Comparison of ENCODE assay signal across 15 cellular contexts in the genomic region with DNA sequence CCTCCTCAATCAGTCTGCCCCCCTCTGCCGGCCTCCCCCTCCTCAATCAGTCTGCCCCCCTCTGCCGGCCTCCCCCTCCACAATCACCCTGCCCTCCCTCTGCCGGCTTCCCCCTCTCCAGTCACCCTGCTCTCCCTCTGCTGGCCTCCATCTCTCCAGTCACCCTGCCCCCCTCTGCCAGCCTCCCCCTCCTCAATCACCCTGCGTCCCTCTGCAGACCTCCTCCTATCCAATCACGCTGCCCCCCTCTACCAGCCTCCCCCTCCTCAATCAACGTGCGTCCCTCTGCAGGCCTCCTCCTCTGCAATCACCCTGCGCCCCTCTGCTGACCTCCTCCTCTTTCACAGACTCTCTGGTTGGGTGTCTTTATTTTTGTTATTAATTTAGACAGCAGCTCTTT. TPM values are rescaled to one million over a fixed set of nuclear protein-coding genes. Genes with fewer than 3 reads are reported as not detected.
DNase-seq lines count a peak whose midpoint lies in the region; TF ChIP-seq lines count a peak whose summit lies in the region.
"Had no signal": no experiment of that assay in that cellular context is flagged by ENCODE, and none has a peak within 500 bp of the region (broad histone marks: within the 10 kb centered on the region; RNA-seq: fewer than 3 reads in every experiment).

No MANE protein-coding gene starts in this region.

- H3K4me2 ChIP-seq in mammary epithelial cell (ENCODE audit: insufficient read depth, low read depth, low read length): no peak overlapping the region
- H3K4me2 ChIP-seq: BLaER1 treated with 17β-estradiol and CSF1 and Interleukin-3, amounts not matched to agents 10 nM and 100 nM had no signal

- no peak overlapping the region for H3K9ac ChIP-seq in mammary epithelial cell (ENCODE audit: insufficient read depth, low read length)
- H3K9ac ChIP-seq: BLaER1 treated with 17β-estradiol and CSF1 and Interleukin-3, amounts not matched to agents 10 nM and 100 nM had no signal

- no peaks in the 10 kb centered on the region for H3K4me1 ChIP-seq in mammary epithelial cell (ENCODE audit: insufficient read depth, low read length)
- H3K4me1 ChIP-seq: BLaER1 treated with 17β-estradiol and CSF1 and Interleukin-3, amounts not matched to agents 10 nM and 100 nM had no signal

- H3K4me1 Mint-ChIP-seq in MCF 10A (ENCODE audit: insufficient read depth, unreplicated experiment) (peaks cover 10% of the 10 kb centered on the region), nephron progenitor cell (peaks cover 59% of the 10 kb centered on the region), type B pancreatic cell (ENCODE audit: unreplicated experiment) (peaks cover 42% of the 10 kb centered on the region), glutamatergic neuron (ENCODE audit: low read depth, unreplicated experiment) (peaks cover 6% of the 10 kb centered on the region)
- H3K4me1 Mint-ChIP-seq in activated naive CD4-positive, alpha-beta T cell treated with anti-CD3 and anti-CD28 coated beads, Interleukin-2, amount 10 ng/mL, durations not matched to agents 7 days and 5 days: no peaks in the 10 kb centered on the region
- H3K4me1 Mint-ChIP-seq: CD4-positive, CD25-positive, alpha-beta regulatory T cell had no signal

- H3K36me3 Mint-ChIP-seq in MCF 10A (ENCODE audit: insufficient read depth, unreplicated experiment) (no peaks in the 10 kb centered on the region), nephron progenitor cell (ENCODE audit: low read depth) (peaks cover 8% of the 10 kb centered on the region), type B pancreatic cell (no peaks in the 10 kb centered on the region), glutamatergic neuron (ENCODE audit: unreplicated experiment) (peaks cover 5% of the 10 kb centered on the region)
- H3K36me3 Mint-ChIP-seq in activated naive CD4-positive, alpha-beta T cell treated with anti-CD3 and anti-CD28 coated beads, Interleukin-2, amount 10 ng/mL, durations not matched to agents 7 days and 5 days: no peaks in the 10 kb centered on the region

- H3K79me2 ChIP-seq in mammary epithelial cell (ENCODE audit: insufficient read depth, low read length): no peaks in the 10 kb centered on the region

- DNase-seq in MCF 10A (ENCODE audit: unreplicated experiment) (no peak), mammary epithelial cell (no peak), iPS-NIHi11 (ENCODE audit: low spot score) (peak; percentile 49), nephron progenitor cell (peak; percentile 24), type B pancreatic cell (ENCODE audit: extremely low spot score, unreplicated experiment) (no peak), pons (ENCODE audit: low spot score) (no peak), glutamatergic neuron (no peak)
- no peak for DNase-seq in activated naive CD4-positive, alpha-beta T cell treated with anti-CD3 and anti-CD28 coated beads, Interleukin-2, amount 10 ng/mL, durations not matched to agents 7 days and 5 days
- DNase-seq: 8988T; AML-193; CD4-positive, CD25-positive, alpha-beta regulatory T cell; DMS53; GF-D8; H9 had no signal

- H3K27me3 ChIP-seq in mammary epithelial cell (ENCODE audit: insufficient read depth, low read length): peaks cover 5% of the 10 kb centered on the region
- H3K27me3 ChIP-seq: BLaER1 treated with 17β-estradiol and CSF1 and Interleukin-3, amounts not matched to agents 10 nM and 100 nM had no signal

- CTCF ChIA-PET in MCF 10A (lab: Yijun Ruan, JAX): no interaction called here
- CTCF ChIA-PET in mammary epithelial cell (lab: Charles Lee; ENCODE audit: low non-redundant PET): no interaction called here
- CTCF ChIA-PET in activated naive CD4-positive, alpha-beta T cell treated with anti-CD3 and anti-CD28 coated beads, Interleukin-2, amount 10 ng/mL, durations not matched to agents 7 days and 5 days (lab: Charles Lee): no interaction called here

- H3K9me3 ChIP-seq in mammary epithelial cell (replicated peaks; ENCODE audit: insufficient read depth, low read length): peaks cover 2% of the 10 kb centered on the region

- H3K27ac ChIP-seq in mammary epithelial cell (ENCODE audit: insufficient read depth, low read depth, low read length): no peak overlapping the region
- H3K27ac ChIP-seq: BLaER1 treated with 17β-estradiol and CSF1 and Interleukin-3, amounts not matched to agents 10 nM and 100 nM had no signal

- no peak overlapping the region for H2AFZ ChIP-seq in mammary epithelial cell (ENCODE audit: low read depth, low read length)

- 73% methylated on average over 3 of the region's 8 CpGs for WGBS in mammary epithelial cell (ENCODE audit: low coverage, missing lambda C conversion rate)

- TF ChIP-seq CTCF in MCF 10A (IDR thresholded peaks at IDR 0.05; ENCODE audit: unreplicated experiment) (no peak), mammary epithelial cell (conservative IDR thresholded peaks at IDR 0.05 in 1 of 2, IDR thresholded peaks at IDR 0.05 in 1 of 2; ENCODE audit: extremely low read depth in 1 of 2, insufficient read depth in 1 of 2, low read depth in 1 of 2, low read length in 2 of 2) (no peak), nephron progenitor cell (IDR thresholded peaks at IDR 0.05) (no peak), type B pancreatic cell (conservative IDR thresholded peaks at IDR 0.05) (no peak), glutamatergic neuron (IDR thresholded peaks at IDR 0.05; ENCODE audit: partially characterized antibody, unreplicated experiment) (no peak)

- H3K27me3 Mint-ChIP-seq in MCF 10A (ENCODE audit: insufficient read depth, unreplicated experiment) (peaks cover 73% of the 10 kb centered on the region), nephron progenitor cell (ENCODE audit: low read depth, poor library complexity) (peaks cover 17% of the 10 kb centered on the region), type B pancreatic cell (peaks cover 25% of the 10 kb centered on the region), glutamatergic neuron (ENCODE audit: unreplicated experiment) (peaks cover 5% of the 10 kb centered on the region)
- peaks cover 57% of the 10 kb centered on the region for H3K27me3 Mint-ChIP-seq in activated naive CD4-positive, alpha-beta T cell treated with anti-CD3 and anti-CD28 coated beads, Interleukin-2, amount 10 ng/mL, durations not matched to agents 7 days and 5 days

- POLR2A ChIA-PET in MCF 10A (lab: Yijun Ruan, JAX): interaction anchor here (0.7 to 2.9 kb wide), 3 partner anchors 10 to 16 kb away, joined by 3 to 11 read pairs (median 11); no protein-coding TSS in a partner anchor

- no peak overlapping the region for H3K4me3 Mint-ChIP-seq in MCF 10A (ENCODE audit: unreplicated experiment)
- H3K4me3 Mint-ChIP-seq in nephron progenitor cell: peak overlapping the region; percentile 14
- peak overlapping the region; percentile 39 for H3K4me3 Mint-ChIP-seq in type B pancreatic cell
- H3K4me3 Mint-ChIP-seq in activated naive CD4-positive, alpha-beta T cell treated with anti-CD3 and anti-CD28 coated beads, Interleukin-2, amount 10 ng/mL, durations not matched to agents 7 days and 5 days: no peak overlapping the region
- no peak overlapping the region for H3K4me3 Mint-ChIP-seq in glutamatergic neuron (ENCODE audit: unreplicated experiment)
- H3K4me3 Mint-ChIP-seq: CD4-positive, CD25-positive, alpha-beta regulatory T cell; H9 had no signal

- in situ Hi-C loops in mammary epithelial cell (cut with MboI; ENCODE audit: low sequenced_read_pairs in 2 of 2): no loop called here

- H3K36me3 ChIP-seq in mammary epithelial cell (ENCODE audit: insufficient read depth, low read length): no peaks in the 10 kb centered on the region
- H3K36me3 ChIP-seq: BLaER1 treated with 17β-estradiol and CSF1 and Interleukin-3, amounts not matched to agents 10 nM and 100 nM had no signal

- no peaks in the 10 kb centered on the region for H4K20me1 ChIP-seq in mammary epithelial cell (ENCODE audit: insufficient read depth, low read length)
- H4K20me1 ChIP-seq: BLaER1 treated with 17β-estradiol and CSF1 and Interleukin-3, amounts not matched to agents 10 nM and 100 nM had no signal

- intact Hi-C loops in MCF 10A (cut with micrococcal nuclease) (no loop called here), mammary epithelial cell (cut with micrococcal nuclease) (no loop called here)

- H3K9me3 Mint-ChIP-seq in MCF 10A (ENCODE audit: unreplicated experiment) (no peaks in the 10 kb centered on the region), nephron progenitor cell (peaks cover 17% of the 10 kb centered on the region), type B pancreatic cell (peaks cover 5% of the 10 kb centered on the region), glutamatergic neuron (ENCODE audit: unreplicated experiment) (peaks cover 2% of the 10 kb centered on the region)
- peaks cover 3% of the 10 kb centered on the region for H3K9me3 Mint-ChIP-seq in activated naive CD4-positive, alpha-beta T cell treated with anti-CD3 and anti-CD28 coated beads, Interleukin-2, amount 10 ng/mL, durations not matched to agents 7 days and 5 days

- dilution Hi-C loops in mammary epithelial cell (cut with HindIII; ENCODE audit: low sequenced_read_pairs): no loop called here

- BruUV-seq in MCF 10A (replicated peaks; lab: Mats Ljungman, UMichigan) (no TSS peak), mammary epithelial cell (replicated peaks; lab: Mats Ljungman, UMichigan) (no TSS peak)

- H3K4me3 ChIP-seq in mammary epithelial cell (replicated peaks in 1 of 3; ENCODE audit: insufficient read depth in 1 of 3, low read depth in 2 of 3, low read length in 3 of 3): no peak overlapping the region
- H3K4me3 ChIP-seq: BLaER1 treated with 17β-estradiol and CSF1 and Interleukin-3, amounts not matched to agents 10 nM and 100 nM had no signal

- H3K27ac Mint-ChIP-seq in MCF 10A (ENCODE audit: low read depth, unreplicated experiment) (peak overlapping the region; percentile 20), nephron progenitor cell (peak overlapping the region; percentile 15), type B pancreatic cell (no peak overlapping the region), glutamatergic neuron (ENCODE audit: unreplicated experiment) (no peak overlapping the region)
- H3K27ac Mint-ChIP-seq in activated naive CD4-positive, alpha-beta T cell treated with anti-CD3 and anti-CD28 coated beads, Interleukin-2, amount 10 ng/mL, durations not matched to agents 7 days and 5 days: no peak overlapping the region
- H3K27ac Mint-ChIP-seq: CD4-positive, CD25-positive, alpha-beta regulatory T cell; H9 had no signal

RNA-seq across cellular contexts. Expression of gene C1orf198, which starts 11.5 kb away (rescaled TPM):
- total RNA-seq in MCF 10A (2022) (13.7 and 19.2 TPM in 2 replicates), mammary epithelial cell (10 to 100 TPM in 1 of 2 donors, 1 to 10 TPM in 1; 8.8 to 25.7 TPM), type B pancreatic cell (ENCODE audit: low replicate concordance) (42.1 and 62.5 TPM in 2 replicates), glutamatergic neuron (ENCODE audit: unreplicated experiment) (27.3 TPM)
- 6.7 TPM for polyA plus RNA-seq in mammary epithelial cell
- polyA minus RNA-seq in mammary epithelial cell: 21.9 TPM

Comparison
In these comparisons a context has a peak if more than half of its experiments do, and no peak if none do; other contexts are left out.
1. DNase-seq: peak in iPS-NIHi11 (single experiment) and nephron progenitor cell (single experiment); none in MCF 10A (single experiment), mammary epithelial cell (single experiment), type B pancreatic cell (single experiment), activated naive CD4-positive, alpha-beta T cell treated with anti-CD3 and anti-CD28 coated beads, Interleukin-2, amount 10 ng/mL, durations not matched to agents 7 days and 5 days (single experiment), pons (single experiment) and glutamatergic neuron (single experiment).
2. H3K27ac Mint-ChIP-seq: peak in MCF 10A (single experiment) and nephron progenitor cell (single experiment); none in type B pancreatic cell (single experiment), activated naive CD4-positive, alpha-beta T cell treated with anti-CD3 and anti-CD28 coated beads, Interleukin-2, amount 10 ng/mL, durations not matched to agents 7 days and 5 days (single experiment) and glutamatergic neuron (single experiment).
3. H3K4me3 Mint-ChIP-seq: peak in nephron progenitor cell (single experiment) and type B pancreatic cell (single experiment); none in MCF 10A (single experiment), activated naive CD4-positive, alpha-beta T cell treated with anti-CD3 and anti-CD28 coated beads, Interleukin-2, amount 10 ng/mL, durations not matched to agents 7 days and 5 days (single experiment) and glutamatergic neuron (single experiment).